8 cellular contexts compared by ENCODE assay signal in the genomic region with DNA sequence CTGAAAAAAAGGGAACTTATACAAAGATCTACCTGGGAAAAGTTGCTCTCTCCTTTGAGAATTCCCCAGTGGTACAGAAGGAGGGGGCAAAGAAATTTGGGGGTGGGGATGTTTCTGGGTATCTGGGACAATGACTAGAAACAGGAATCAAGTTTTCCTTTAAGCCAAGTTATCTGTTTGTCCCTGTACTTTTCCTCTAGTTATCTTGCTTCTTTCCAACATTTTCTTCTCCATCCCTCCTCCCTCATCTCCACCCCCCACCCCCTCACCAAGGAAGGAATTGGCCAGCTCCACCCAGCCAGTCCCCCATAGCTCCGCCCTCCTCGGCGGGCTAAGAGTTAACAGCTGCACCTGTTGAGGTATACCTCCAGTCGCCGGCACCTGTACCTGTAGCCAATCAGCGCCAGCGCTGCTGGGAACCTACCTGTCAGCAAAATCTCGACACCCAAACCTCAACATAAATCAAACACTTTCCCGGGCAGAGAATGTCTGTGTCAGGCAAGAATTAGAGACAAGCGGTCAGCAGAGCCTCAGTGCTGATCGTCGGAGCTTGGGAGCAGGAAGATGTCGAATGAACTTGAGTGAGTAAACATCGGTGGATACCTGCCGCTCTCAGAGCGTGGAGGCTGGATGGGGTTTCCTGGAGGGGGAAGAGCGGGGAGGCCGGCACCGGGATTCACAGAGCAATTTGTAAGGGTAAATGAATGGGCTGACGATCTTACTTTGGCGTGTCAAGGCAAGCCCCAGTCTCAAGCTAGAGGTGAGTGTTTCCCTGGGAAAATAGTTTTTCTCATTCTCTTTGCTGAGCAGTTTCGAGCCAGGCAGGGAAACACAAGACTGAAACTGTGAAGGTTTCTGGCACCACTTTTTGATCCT. TPM values are rescaled to one million over a fixed set of nuclear protein-coding genes. Genes with fewer than 3 reads are reported as not detected.
DNase-seq lines count a peak whose midpoint lies in the region; ATAC-seq, FAIRE-seq and TF ChIP-seq lines count a peak whose summit lies in the region.

Gene GRHL3 (plus strand): TSS at position 370 of the 876 bp plus-strand sequence. CDS start 195 bp downstream, at position 565.

- no CpG with 5 or more reads among the region's 22 CpGs for WGBS in trophoblast cell (ENCODE audit: extremely low coverage, insufficient coverage, insufficient read length)
- WGBS in esophagus muscularis mucosa = 9% methylated on average over 18 of the region's 22 CpGs

- no peak for TF ChIP-seq EP300 in esophagus muscularis mucosa (IDR thresholded peaks at IDR 0.05)

- BruUV-seq in endothelial cell of umbilical vein (replicated peaks; lab: Mats Ljungman, UMichigan) = no TSS peak

- ATAC-seq in HG02678 (IDR thresholded peaks at IDR 0.05; ENCODE audit: unreplicated experiment) (no peak), GM18867 (IDR thresholded peaks at IDR 0.05; ENCODE audit: unreplicated experiment) (no peak), HG03039 (IDR thresholded peaks at IDR 0.05; ENCODE audit: unreplicated experiment) (no peak)

- no peak within 1 kb of the TSS for H2AFZ ChIP-seq in endothelial cell of umbilical vein (ENCODE audit: low read depth, low read length)
- no peak within 1 kb of the TSS for H2AFZ ChIP-seq in trophoblast cell (ENCODE audit: insufficient read depth, low read length, poor library complexity)

- H3K27ac ChIP-seq in HEK293 (ENCODE audit: extremely low read depth, low read depth, low read length) = peak within 1 kb of the TSS; percentile 6; the same call in 1 of the 2 replicates
- no peak within 1 kb of the TSS for H3K27ac ChIP-seq in endothelial cell of umbilical vein (ENCODE audit: insufficient read depth, low read depth, low read length)
- peak within 1 kb of the TSS; percentile 5 for H3K27ac ChIP-seq in trophoblast cell (ENCODE audit: low read depth, low read length)
- no peak within 1 kb of the TSS for H3K27ac ChIP-seq in esophagus muscularis mucosa (replicated peaks in 1 of 4)

- no peak within 1 kb of the TSS for H2AK5ac ChIP-seq in trophoblast cell (ENCODE audit: low read length)

- H4K20me1 ChIP-seq in endothelial cell of umbilical vein (replicated peaks; ENCODE audit: control insufficient read depth, extremely low read depth, insufficient read depth, low read length) = no peaks in the 10 kb centered on the region

- H3K4me2 ChIP-seq in endothelial cell of umbilical vein (ENCODE audit: insufficient read depth, low read length) = no peak within 1 kb of the TSS
- peak within 1 kb of the TSS; percentile 39 for H3K4me2 ChIP-seq in trophoblast cell (ENCODE audit: low read length)

- POLR2A ChIA-PET in HEK293 (lab: Yijun Ruan, JAX) = interaction anchor here (0.8 to 0.9 kb wide), 2 partner anchors 24 to 33 kb away, joined by 4 to 8 read pairs; no protein-coding TSS in a partner anchor
- POLR2A ChIA-PET in endothelial cell of umbilical vein (lab: Charles Lee) = no interaction called here

- intact Hi-C loops in endothelial cell of umbilical vein (cut with micrococcal nuclease) (no loop called here), esophagus muscularis mucosa (cut with DNase I) (no loop called here)

- no peaks in the 10 kb centered on the region for H3K9me1 ChIP-seq in endothelial cell of umbilical vein (replicated peaks; ENCODE audit: control insufficient read depth, extremely low read depth, insufficient read depth, low read length)

- H2BK5ac ChIP-seq in trophoblast cell (ENCODE audit: low read depth, low read length, poor library complexity) = peak within 1 kb of the TSS; percentile 4

- H3K9me3 ChIP-seq in HEK293 (ENCODE audit: control insufficient read depth, insufficient read depth, low read depth, low read length) = no peaks in the 10 kb centered on the region
- H3K9me3 ChIP-seq in endothelial cell of umbilical vein (replicated peaks; ENCODE audit: control insufficient read depth, insufficient read depth, low read length) = no peaks in the 10 kb centered on the region
- H3K9me3 ChIP-seq in trophoblast cell (ENCODE audit: insufficient read depth, low read depth, low read length) = no peaks in the 10 kb centered on the region
- no peaks in the 10 kb centered on the region for H3K9me3 ChIP-seq in esophagus muscularis mucosa

- H4K8ac ChIP-seq in trophoblast cell (ENCODE audit: low read depth, low read length) = no peak within 1 kb of the TSS

- no peak within 1 kb of the TSS for H3K23ac ChIP-seq in trophoblast cell (ENCODE audit: low read length)

- H4K91ac ChIP-seq in trophoblast cell (ENCODE audit: low read depth, low read length) = peak within 1 kb of the TSS; percentile 45

- H3K27me3 ChIP-seq in endothelial cell of umbilical vein (ENCODE audit: control insufficient read depth in 2 of 2, insufficient read depth in 2 of 2, low read length in 2 of 2) (peaks cover 56 to 76% of the 10 kb centered on the region in 2 experiments), trophoblast cell (ENCODE audit: insufficient read depth, low read length) (no peaks in the 10 kb centered on the region), esophagus muscularis mucosa (peaks cover 0 to 46% (median 10%) of the 10 kb centered on the region in 4 donors)

- CTCF ChIA-PET in HEK293 (lab: Yijun Ruan, JAX) = interaction anchor here (0.6 to 7.5 kb wide), 8 partner anchors 39 to 142 kb away, joined by 3 to 54 read pairs (median 4); no protein-coding TSS in a partner anchor
- CTCF ChIA-PET in endothelial cell of umbilical vein (lab: Charles Lee) = interaction anchor here (0.7 to 0.8 kb wide), 2 partner anchors 17 to 47 kb away, joined by 3 to 4 read pairs; no protein-coding TSS in a partner anchor

- H4K12ac ChIP-seq in trophoblast cell (ENCODE audit: low read depth, low read length) = no peak within 1 kb of the TSS

- no peak for FAIRE-seq in endothelial cell of umbilical vein (lab: Jason Lieb, UNC)

- peaks cover 20% of the 10 kb centered on the region for H3K79me1 ChIP-seq in trophoblast cell (ENCODE audit: low read length)

- H3K79me2 ChIP-seq in endothelial cell of umbilical vein (ENCODE audit: control insufficient read depth, insufficient read depth, low read length) (no peaks in the 10 kb centered on the region), trophoblast cell (ENCODE audit: control insufficient read depth, insufficient read depth, low read length, poor library complexity) (peaks cover 8% of the 10 kb centered on the region)

- TF ChIP-seq POLR2A in endothelial cell of umbilical vein (IDR thresholded peaks at IDR 0.05; ENCODE audit: low read depth, low read length) = no peak
- no peak for TF ChIP-seq POLR2A in esophagus muscularis mucosa (IDR thresholded peaks at IDR 0.05; ENCODE audit: low read depth)

- H3K36me3 ChIP-seq in HEK293 (ENCODE audit: control insufficient read depth in 2 of 2, insufficient read depth in 1 of 2, low read length in 2 of 2) (no peaks in the 10 kb centered on the region), endothelial cell of umbilical vein (ENCODE audit: control insufficient read depth in 2 of 2, extremely low read depth in 1 of 2, insufficient read depth in 2 of 2, low read length in 2 of 2) (no peaks in the 10 kb centered on the region), trophoblast cell (ENCODE audit: control insufficient read depth in 1 of 2, insufficient read depth in 2 of 2, low read length in 2 of 2) (no peaks in the 10 kb centered on the region), esophagus muscularis mucosa (no peaks in the 10 kb centered on the region)

- H3K9ac ChIP-seq in endothelial cell of umbilical vein (replicated peaks; ENCODE audit: extremely low read depth, insufficient read depth, low read length) (no peak within 1 kb of the TSS), trophoblast cell (ENCODE audit: low read length) (no peak within 1 kb of the TSS)

- H2BK12ac ChIP-seq in trophoblast cell (ENCODE audit: low read length) = peak within 1 kb of the TSS; percentile 2

- H3K4me3 ChIP-seq in HEK293 (ENCODE audit: low read depth, low read length) (peak within 1 kb of the TSS; percentile 32), endothelial cell of umbilical vein (replicated peaks in 1 of 3; ENCODE audit: insufficient read depth in 1 of 3, low read depth in 1 of 3, low read length in 3 of 3) (no peak within 1 kb of the TSS), trophoblast cell (ENCODE audit: low read depth, low read length) (peak within 1 kb of the TSS; percentile 21), esophagus muscularis mucosa (peak within 1 kb of the TSS in 1 of 4 donors; percentile 25)

- dilution Hi-C loops in endothelial cell of umbilical vein (cut with MboI; ENCODE audit: extremely low pct_ligation_motif_present, low sequenced_read_pairs) = no loop called here

- peak within 1 kb of the TSS; percentile 3 for H3K14ac ChIP-seq in trophoblast cell (ENCODE audit: low read length)

- peak within 1 kb of the TSS; percentile 21 for H2BK120ac ChIP-seq in trophoblast cell (ENCODE audit: insufficient read depth, low read length, poor library complexity)

- H3K4ac ChIP-seq in trophoblast cell (ENCODE audit: low read depth, low read length) = peak within 1 kb of the TSS; percentile 29

- TF ChIP-seq CTCF in HEK293 (tag by site-specific recombination; IDR thresholded peaks at IDR 0.05) (no peak), endothelial cell of umbilical vein (IDR thresholded peaks at IDR 0.05; ENCODE audit: extremely low read depth in 1 of 2, insufficient read depth in 1 of 2, low read depth in 1 of 2, low read length in 2 of 2) (no peak), esophagus muscularis mucosa (IDR thresholded peaks at IDR 0.05) (no peak)

- DNase-seq in NCI-H748 (lab: John Stamatoyannopoulos, UW; ENCODE audit: unreplicated experiment) (peak; percentile 81), endothelial cell of umbilical vein (ENCODE audit: low read depth, low spot score) (no peak), trophoblast cell (peak in 1 of 2 donors; percentile 15), esophagus muscularis mucosa (ENCODE audit: extremely low spot score) (no peak)

- H3K4me1 ChIP-seq in HEK293 (ENCODE audit: control insufficient read depth, insufficient read depth, low read length) (peaks cover 21% of the 10 kb centered on the region), endothelial cell of umbilical vein (ENCODE audit: control insufficient read depth, extremely low read depth, insufficient read depth, low read length) (peaks cover 5% of the 10 kb centered on the region), trophoblast cell (ENCODE audit: control insufficient read depth in 1 of 2, insufficient read depth in 2 of 2, low read length in 2 of 2) (peaks cover 21 to 44% of the 10 kb centered on the region in 2 experiments), esophagus muscularis mucosa (peaks cover 12 to 39% (median 29%) of the 10 kb centered on the region in 4 donors)

- H3K18ac ChIP-seq in trophoblast cell (ENCODE audit: low read length) = peak within 1 kb of the TSS; percentile 8

RNA-seq across cellular contexts. Expression of gene GRHL3, which starts in this region (rescaled TPM):
- total RNA-seq in endothelial cell of umbilical vein (not detected in 2 replicates), esophagus muscularis mucosa (not detected)
- not detected in 2 replicates for polyA plus RNA-seq in endothelial cell of umbilical vein
- not detected in 2 replicates for polyA plus RNA-seq in endothelial cell of umbilical vein (2011; cell fraction: cytosol; rRNA removed)
- not detected in 2 replicates for polyA plus RNA-seq in endothelial cell of umbilical vein (2011; cell fraction: nucleus; rRNA removed)
- polyA plus RNA-seq in endothelial cell of umbilical vein (2012) = not detected in 2 replicates
- polyA minus RNA-seq in endothelial cell of umbilical vein = not detected in 2 replicates
- polyA minus RNA-seq in endothelial cell of umbilical vein (2011; cell fraction: cytosol; rRNA and poly(A)+ RNA removed) = not detected
- polyA minus RNA-seq in endothelial cell of umbilical vein (2011; cell fraction: nucleus; rRNA and poly(A)+ RNA removed) = not detected in 2 replicates
- 24.4 and 26.4 TPM in 2 replicates for polyA plus RNA-seq in trophoblast cell (2013)

Comparison
In these comparisons a context has a peak if more than half of its experiments do, and no peak if none do; other contexts are left out.
1. H3K27ac ChIP-seq: peak in HEK293 (single experiment) and trophoblast cell (single experiment); none in endothelial cell of umbilical vein (single experiment) and esophagus muscularis mucosa (0 of 4).
2. H3K4me3 ChIP-seq: peak in HEK293 (single experiment) and trophoblast cell (single experiment); none in endothelial cell of umbilical vein (0 of 3).